In genomic region chr7:28409716-28410627, GRCh38 we compare ENCODE assay signal across 8 cellular contexts. TPM values are rescaled to one million over a fixed set of nuclear protein-coding genes. Genes with fewer than 3 reads are reported as not detected.
DNase-seq lines count a peak whose midpoint lies in the region; ATAC-seq lines count a peak whose summit lies in the region.

No MANE protein-coding gene starts in this region.

- peak; percentile 43 for DNase-seq in AG08395 (ENCODE audit: low spot score)
- DNase-seq in T-helper 17 cell = no peak
- DNase-seq in naive B cell = no peak
- no peak for DNase-seq in NCI-H510A treated with DMSO at 0.1 percent for 48 hours (lab: John Stamatoyannopoulos, UW)
- no peak for DNase-seq in HT-29 (ENCODE audit: low spot score)

- H3K4me1 Mint-ChIP-seq in T-helper 17 cell = peaks cover 18% of the 10 kb centered on the region
- peaks cover 22 to 29% (median 28%) of the 10 kb centered on the region in 3 donors for H3K4me1 Mint-ChIP-seq in naive B cell

- H3K27me3 Mint-ChIP-seq in T-helper 17 cell (peaks cover 81% of the 10 kb centered on the region), naive B cell (peaks cover 54 to 87% (median 78%) of the 10 kb centered on the region in 3 donors)

- H3K9me3 Mint-ChIP-seq in naive B cell = peaks cover 0 to 4% (median 0%) of the 10 kb centered on the region in 7 donors

- H3K9me3 ChIP-seq in T-helper 17 cell (ENCODE audit: control insufficient read depth, low read length, poor library complexity, severe bottlenecking) = no peaks in the 10 kb centered on the region

- H3K36me3 Mint-ChIP-seq in T-helper 17 cell (ENCODE audit: low read depth) (peaks cover 8% of the 10 kb centered on the region), naive B cell (no peaks in the 10 kb centered on the region)

- H3K27ac Mint-ChIP-seq in T-helper 17 cell (no peak overlapping the region), naive B cell (peak overlapping the region in 5 of 6 donors; percentile 50 to 98 (median 92))

- H3K4me3 Mint-ChIP-seq in T-helper 17 cell (peak overlapping the region; percentile 83), naive B cell (peak overlapping the region; percentile 86 to 98 (median 93))

- peak; percentile 14 for ATAC-seq in GM19372 (IDR thresholded peaks at IDR 0.05; ENCODE audit: low read depth, unreplicated experiment)
- ATAC-seq in T-helper 17 cell = peak; percentile 29
- peak; percentile 5 for ATAC-seq in esophagus mucosa
- ATAC-seq in naive B cell (ENCODE audit: low read depth in 2 of 2) = peak; percentile 12 to 28
- no peak for ATAC-seq in HG02970 (IDR thresholded peaks at IDR 0.05; ENCODE audit: low FRiP score, unreplicated experiment)

RNA-seq across cellular contexts. Expression of gene CREB5, which starts 2.3 kb away (rescaled TPM):
- total RNA-seq in T-helper 17 cell (1 to 10 TPM in 1 of 2 donors, under 1 TPM in 1; 0.81 to 1.8 TPM), esophagus mucosa (2.5 TPM)
- under 1 TPM in 2 of 6 donors, not detected in 4; 0.40 to 0.66 TPM for polyA plus RNA-seq in naive B cell (ENCODE audit: low read depth in 6 of 6)
- 0.28 and 1.3 TPM in 2 replicates for total RNA-seq in HT-29 (2014; rRNA removed; shearing (Covaris generic))
